ENCODE assay signal across 8 cellular contexts in the genomic region with DNA sequence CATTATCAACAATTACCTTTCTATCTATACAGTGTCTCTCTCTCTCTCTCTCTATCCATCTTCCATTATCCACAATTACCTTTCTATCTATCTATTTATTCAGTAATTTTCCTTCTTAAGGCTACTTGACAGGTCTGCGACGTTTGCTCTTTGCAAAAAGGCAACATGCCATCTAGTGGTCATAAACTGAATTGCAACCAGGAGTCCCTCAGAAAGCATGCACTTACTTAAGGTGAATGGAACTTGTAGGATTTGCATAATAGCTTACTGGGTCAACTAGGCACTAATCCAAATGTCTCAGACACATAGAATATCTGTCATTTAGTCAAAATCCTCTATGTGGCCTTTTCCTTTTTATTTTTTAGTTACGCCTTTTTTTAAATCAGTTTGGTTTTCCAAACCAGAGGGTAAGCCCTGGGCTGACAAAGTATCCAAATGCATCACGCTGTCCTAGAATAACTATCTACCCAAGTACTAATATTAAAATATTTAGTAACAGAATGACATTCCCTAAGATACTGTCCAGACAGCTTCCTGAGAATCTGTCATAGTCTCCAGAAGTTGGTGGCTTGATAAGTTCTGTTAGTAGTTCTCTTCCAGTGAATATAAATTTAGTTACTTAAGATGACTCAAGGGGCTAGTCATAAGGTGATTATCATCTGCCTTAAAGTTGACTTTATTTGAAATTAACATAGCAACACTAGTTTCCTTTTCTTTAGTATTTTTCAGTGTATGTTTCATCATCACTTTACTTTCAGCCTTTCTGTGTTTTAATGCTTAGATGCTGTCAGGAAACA.
DNase-seq lines count a peak whose midpoint lies in the region; ATAC-seq, FAIRE-seq and TF ChIP-seq lines count a peak whose summit lies in the region.

No MANE protein-coding gene starts in this region.

- no peak overlapping the region for H3K9ac ChIP-seq in H1 (replicated peaks in 1 of 4; ENCODE audit: extremely low read depth in 1 of 4, low read depth in 3 of 4, low read length in 3 of 4)

- no peak overlapping the region for H3K56ac ChIP-seq in H1 (replicated peaks; ENCODE audit: insufficient read length, low read depth, low read length)

- H3K4me2 ChIP-seq in H1 (ENCODE audit: insufficient read depth in 1 of 2, low read depth in 2 of 2, low read length in 2 of 2), result no peak overlapping the region

- H4K5ac ChIP-seq in H1 (ENCODE audit: insufficient read length, low read depth, low read length), result no peak overlapping the region

- H3K14ac ChIP-seq in H1 (ENCODE audit: insufficient read length), result no peak overlapping the region

- no peaks in the 10 kb centered on the region for H4K20me1 ChIP-seq in H1 (replicated peaks in 1 of 2; ENCODE audit: control insufficient read depth in 1 of 2, insufficient read depth in 2 of 2, low read length in 2 of 2)

- H3K4me3 Mint-ChIP-seq in T-helper 2 cell treated with Interferon-gamma antibody and Interleukin-4, amounts not matched to agents 5 μg/mL and 100 μg/mL, for 36 hours, result no peak overlapping the region
- H3K4me3 Mint-ChIP-seq in memory B cell (no peak overlapping the region), type B pancreatic cell (no peak overlapping the region)

- peak; percentile 82 for FAIRE-seq in H1 (lab: Jason Lieb, UNC)

- WGBS in H1 (ENCODE audit: extremely low coverage in 1 of 2, insufficient coverage in 1 of 2, insufficient read length in 1 of 2, insufficient replicate concordance in 2 of 2, low coverage in 1 of 2, low lambda C conversion rate in 2 of 2, missing lambda C conversion rate in 1 of 2), 2 experiments, result 50% methylated on average over 4 of the region's 4 CpGs; no CpG with 5 or more reads in 1 of the 2 experiments

- POLR2A ChIA-PET in H1 (lab: Charles Lee; ENCODE audit: partially characterized antibody), result no interaction called here

- H2AFZ ChIP-seq in H1 (ENCODE audit: low read length), result no peak overlapping the region

- TF ChIP-seq EP300 in H1 (IDR thresholded peaks at IDR 0.05; ENCODE audit: borderline replicate concordance in 1 of 2, low read depth in 2 of 2, low read length in 2 of 2), result no peak

- H3K9me3 Mint-ChIP-seq in T-helper 2 cell treated with Interferon-gamma antibody and Interleukin-4, amounts not matched to agents 5 μg/mL and 100 μg/mL, for 36 hours, result no peaks in the 10 kb centered on the region
- H3K9me3 Mint-ChIP-seq in memory B cell (peaks cover 6% of the 10 kb centered on the region), type B pancreatic cell (no peaks in the 10 kb centered on the region)

- H3K79me2 ChIP-seq in H1 (ENCODE audit: control insufficient read depth in 1 of 2, insufficient read depth in 2 of 2, low read length in 2 of 2), result no peaks in the 10 kb centered on the region

- in situ Hi-C loops in Caki2 (cut with HindIII; ENCODE audit: low pct_unique_long_range_greater_than_20kb, low sequenced_read_pairs), result no loop called here

- no peak overlapping the region for H4K8ac ChIP-seq in H1 (ENCODE audit: extremely low read depth, insufficient read depth, low read length)

- H3K9me3 ChIP-seq in H1 (ENCODE audit: insufficient read depth in 2 of 2, low read depth in 1 of 2, low read length in 1 of 2), result no peaks in the 10 kb centered on the region

- TF ChIP-seq CTCF in H1 (IDR thresholded peaks at IDR 0.05; ENCODE audit: control extremely low read depth in 1 of 3, insufficient read depth in 1 of 3, low read depth in 1 of 3, low read length in 3 of 3), result peak in 2 of 3 experiments; percentile 68 to 84; a peak in 3 of 4 replicates
- peak; percentile 96 for TF ChIP-seq CTCF in type B pancreatic cell (conservative IDR thresholded peaks at IDR 0.05)

- no peak overlapping the region for H2BK120ac ChIP-seq in H1 (replicated peaks; ENCODE audit: low read depth, low read length)

- H3K36me3 ChIP-seq in H1 (ENCODE audit: control insufficient read depth in 2 of 4, insufficient read depth in 4 of 4, low read length in 3 of 4), result no peaks in the 10 kb centered on the region

- H2BK20ac ChIP-seq in H1 (ENCODE audit: low read length), result no peak overlapping the region

- H2BK15ac ChIP-seq in H1 (ENCODE audit: low read length), result no peak overlapping the region

- H2AK5ac ChIP-seq in H1 (ENCODE audit: low read depth, low read length), result no peak overlapping the region

- no peaks in the 10 kb centered on the region for H3K36me3 Mint-ChIP-seq in T-helper 2 cell treated with Interferon-gamma antibody and Interleukin-4, amounts not matched to agents 5 μg/mL and 100 μg/mL, for 36 hours (ENCODE audit: low read depth)
- H3K36me3 Mint-ChIP-seq in memory B cell (no peaks in the 10 kb centered on the region), type B pancreatic cell (no peaks in the 10 kb centered on the region)

- H3K27me3 ChIP-seq in H1 (replicated peaks in 1 of 4; ENCODE audit: control insufficient read depth in 3 of 4, extremely low read depth in 1 of 4, insufficient read depth in 3 of 4, low read length in 3 of 4), result no peaks in the 10 kb centered on the region

- no peaks in the 10 kb centered on the region for H3K4me1 Mint-ChIP-seq in T-helper 2 cell treated with Interferon-gamma antibody and Interleukin-4, amounts not matched to agents 5 μg/mL and 100 μg/mL, for 36 hours (ENCODE audit: low read depth)
- H3K4me1 Mint-ChIP-seq in memory B cell (no peaks in the 10 kb centered on the region), type B pancreatic cell (ENCODE audit: unreplicated experiment) (no peaks in the 10 kb centered on the region)

- no peak overlapping the region for H3K4ac ChIP-seq in H1 (replicated peaks; ENCODE audit: insufficient read length, low read depth, low read length)

- CTCF ChIA-PET in H1 (lab: Charles Lee; ENCODE audit: partially characterized antibody), result interaction anchor here (0.7 to 2.1 kb wide), 14 partner anchors 10 to 551 kb away, joined by 3 to 13 read pairs (median 3); no protein-coding TSS in a partner anchor

- ATAC-seq in GM19043 (IDR thresholded peaks at IDR 0.05; ENCODE audit: low read depth, unreplicated experiment), result peak; percentile 92
- ATAC-seq in HG03103 (IDR thresholded peaks at IDR 0.05; ENCODE audit: low read depth, unreplicated experiment), result peak; percentile 96
- peak; percentile 75 for ATAC-seq in memory B cell (ENCODE audit: low read depth)

- no peak overlapping the region for H2BK12ac ChIP-seq in H1 (ENCODE audit: low read depth, low read length)

- no peak overlapping the region for H3K27ac ChIP-seq in H1 (ENCODE audit: low read depth, low read length)

- H4K91ac ChIP-seq in H1 (replicated peaks; ENCODE audit: insufficient read length, low read length), result no peak overlapping the region

- peak; percentile 75 to 77 for TF ChIP-seq RAD21 in H1 (IDR thresholded peaks at IDR 0.05 in 1 of 2, conservative IDR thresholded peaks at IDR 0.05 in 1 of 2; ENCODE audit: low read depth in 2 of 2, low read length in 2 of 2)

- H3K4me3 ChIP-seq in H1 (ENCODE audit: extremely low read depth in 1 of 4, insufficient read depth in 2 of 4, low read depth in 3 of 4, low read length in 4 of 4), result no peak overlapping the region

- no peak overlapping the region for H3K18ac ChIP-seq in H1 (ENCODE audit: extremely low read depth, low read length)

- H3K27ac Mint-ChIP-seq in T-helper 2 cell treated with Interferon-gamma antibody and Interleukin-4, amounts not matched to agents 5 μg/mL and 100 μg/mL, for 36 hours, result no peak overlapping the region
- H3K27ac Mint-ChIP-seq in memory B cell (no peak overlapping the region), type B pancreatic cell (no peak overlapping the region)

- H3K79me1 ChIP-seq in H1 (ENCODE audit: low read depth, low read length), result no peaks in the 10 kb centered on the region

- no peak overlapping the region for H2BK5ac ChIP-seq in H1 (ENCODE audit: low read depth, low read length)

- DNase-seq in Caki2 (ENCODE audit: low read depth), result peak; percentile 50
- peak; percentile 50 for DNase-seq in NCI-H2029 treated with DMSO at 0.1 percent for 48 hours (lab: John Stamatoyannopoulos, UW)
- peak; percentile 5 for DNase-seq in T-helper 2 cell treated with Interferon-gamma antibody and Interleukin-4, amounts not matched to agents 5 μg/mL and 100 μg/mL, for 36 hours (ENCODE audit: low spot score)
- peak in 1 of 2 experiments; percentile 59 for DNase-seq in H1 (ENCODE audit: low read depth in 1 of 2, low spot score in 2 of 2)
- DNase-seq in memory B cell (ENCODE audit: low spot score in 2 of 2), result peak; percentile 24 to 55
- DNase-seq in type B pancreatic cell (ENCODE audit: extremely low spot score, unreplicated experiment), result no peak

- no peaks in the 10 kb centered on the region; the same call in 1 of the 2 replicates for H3K23me2 ChIP-seq in H1 (ENCODE audit: low read depth, low read length)

- no peak for TF ChIP-seq POLR2A in H1 (IDR thresholded peaks at IDR 0.05; ENCODE audit: control extremely low read depth in 1 of 2, low read depth in 2 of 2, low read length in 2 of 2)

- H3K4me1 ChIP-seq in H1 (replicated peaks in 1 of 4; ENCODE audit: control insufficient read depth in 3 of 4, insufficient read depth in 4 of 4, low read length in 3 of 4), result no peaks in the 10 kb centered on the region

- no peak overlapping the region for H3K23ac ChIP-seq in H1 (ENCODE audit: insufficient read length)

- H3K27me3 Mint-ChIP-seq in T-helper 2 cell treated with Interferon-gamma antibody and Interleukin-4, amounts not matched to agents 5 μg/mL and 100 μg/mL, for 36 hours (ENCODE audit: low read depth), result no peaks in the 10 kb centered on the region
- H3K27me3 Mint-ChIP-seq in memory B cell (peaks cover 3% of the 10 kb centered on the region), type B pancreatic cell (peaks cover 6% of the 10 kb centered on the region)

TF ChIP-seq in H1, 55 proteins besides CTCF, POLR2A, EP300 and RAD21 (continues in another document):
- TF ChIP-seq TAF1 (IDR thresholded peaks at IDR 0.05; ENCODE audit: low read depth, low read length) (no peak), GTF2F1 (IDR thresholded peaks at IDR 0.05; ENCODE audit: borderline replicate concordance, low read depth, low read length) (no peak), ASH2L (IDR thresholded peaks at IDR 0.05; ENCODE audit: low read length) (no peak), KDM1A (IDR thresholded peaks at IDR 0.05; ENCODE audit: borderline replicate concordance, low read length) (no peak), SIN3A (conservative IDR thresholded peaks at IDR 0.05 in 1 of 2, IDR thresholded peaks at IDR 0.05 in 1 of 2; ENCODE audit: low read depth in 1 of 2, low read length in 2 of 2) (no peak), FOSL1 (IDR thresholded peaks at IDR 0.05; ENCODE audit: insufficient read depth, low read depth, low read length) (no peak)
- TF ChIP-seq, protein P1, sequence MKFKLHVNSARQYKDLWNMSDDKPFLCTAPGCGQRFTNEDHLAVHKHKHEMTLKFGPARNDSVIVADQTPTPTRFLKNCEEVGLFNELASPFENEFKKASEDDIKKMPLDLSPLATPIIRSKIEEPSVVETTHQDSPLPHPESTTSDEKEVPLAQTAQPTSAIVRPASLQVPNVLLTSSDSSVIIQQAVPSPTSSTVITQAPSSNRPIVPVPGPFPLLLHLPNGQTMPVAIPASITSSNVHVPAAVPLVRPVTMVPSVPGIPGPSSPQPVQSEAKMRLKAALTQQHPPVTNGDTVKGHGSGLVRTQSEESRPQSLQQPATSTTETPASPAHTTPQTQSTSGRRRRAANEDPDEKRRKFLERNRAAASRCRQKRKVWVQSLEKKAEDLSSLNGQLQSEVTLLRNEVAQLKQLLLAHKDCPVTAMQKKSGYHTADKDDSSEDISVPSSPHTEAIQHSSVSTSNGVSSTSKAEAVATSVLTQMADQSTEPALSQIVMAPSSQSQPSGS (IDR thresholded peaks at IDR 0.05; ENCODE audit: low read length), result no peak
